27 cellular contexts compared by ENCODE assay signal in genomic region chr11:23769214-23769613, GRCh38.
"Had no signal": no experiment of that assay in that cellular context is flagged by ENCODE, and none has a peak within 500 bp of the region (broad histone marks: within the 10 kb centered on the region; RNA-seq: fewer than 3 reads in every experiment).

No MANE protein-coding gene starts in this region.

- H3K4me3 ChIP-seq: colonic mucosa, esophagus muscularis mucosa, heart right ventricle, lower lobe of right lung, ovary, psoas muscle, sigmoid colon, testis, tibial artery had no signal

- H3K4me3 Mint-ChIP-seq: dendritic cell treated with granulocyte-macrophage colony-stimulating factor and Interleukin-4, amounts not matched to agents 40 ng/mL and 50 ng/mL, for 4 days; natural killer cell; stimulated activated memory B cell treated with anti-CD40 and anti-IgM and Interleukin-4, amounts not matched to agents 10 μg/mL and 1 μg/mL and 100 μg/mL, for 72 hours; type B pancreatic cell had no signal

- H3K27me3 Mint-ChIP-seq: dendritic cell treated with granulocyte-macrophage colony-stimulating factor and Interleukin-4, amounts not matched to agents 40 ng/mL and 50 ng/mL, for 4 days; stimulated activated memory B cell treated with anti-CD40 and anti-IgM and Interleukin-4, amounts not matched to agents 10 μg/mL and 1 μg/mL and 100 μg/mL, for 72 hours; type B pancreatic cell had no signal

- H3K27ac ChIP-seq: colonic mucosa, esophagus muscularis mucosa, heart right ventricle, lower lobe of right lung, ovary, psoas muscle, sigmoid colon, testis, tibial artery had no signal

- H3K4me1 ChIP-seq: colonic mucosa, heart right ventricle, lower lobe of right lung, psoas muscle, testis, tibial artery had no signal

- FAIRE-seq: endothelial cell of umbilical vein, keratinocyte had no signal

- H3K27ac Mint-ChIP-seq: dendritic cell treated with granulocyte-macrophage colony-stimulating factor and Interleukin-4, amounts not matched to agents 40 ng/mL and 50 ng/mL, for 4 days; natural killer cell; stimulated activated memory B cell treated with anti-CD40 and anti-IgM and Interleukin-4, amounts not matched to agents 10 μg/mL and 1 μg/mL and 100 μg/mL, for 72 hours; type B pancreatic cell had no signal

- H3K4me1 Mint-ChIP-seq: natural killer cell; stimulated activated memory B cell treated with anti-CD40 and anti-IgM and Interleukin-4, amounts not matched to agents 10 μg/mL and 1 μg/mL and 100 μg/mL, for 72 hours had no signal

- H3K9me3 ChIP-seq: colonic mucosa, esophagus muscularis mucosa, lower lobe of right lung, ovary, psoas muscle, sigmoid colon, testis, tibial artery had no signal

- DNase-seq: colonic mucosa; effector CD8-positive, alpha-beta T cell; foreskin melanocyte; glutamatergic neuron; heart right ventricle; hippocampal formation; left ventricle myocardium superior; lower lobe of right lung; natural killer cell; occipital lobe; ovary; posterior cingulate gyrus; psoas muscle; right cardiac atrium; sigmoid colon; stimulated activated CD4-positive, alpha-beta T cell treated with anti-CD3 and anti-CD28 coated beads, Interleukin-2, amount 100 ng/mL, for 24 hours; stimulated activated CD4-positive, alpha-beta T cell treated with anti-CD3 and anti-CD28 coated beads, Interleukin-4, amount 100 ng/mL, for 4 hours; stimulated activated naive CD8-positive, alpha-beta T cell treated with anti-CD3 and anti-CD28 coated beads, Interleukin-15, Interleukin-2, amounts not matched to agents 100 U/mL and 50 U/mL, for 24 hours; substantia nigra; testis; tibial artery had no signal

- ATAC-seq: heart right ventricle; left ventricle myocardium superior; lower lobe of right lung; natural killer cell; psoas muscle; right cardiac atrium; stimulated activated memory B cell treated with anti-CD40 and anti-IgM and Interleukin-4, amounts not matched to agents 10 μg/mL and 1 μg/mL and 100 μg/mL, for 72 hours; stimulated activated naive CD8-positive, alpha-beta T cell treated with anti-CD3 and anti-CD28 coated beads, Interleukin-15, Interleukin-2, amounts not matched to agents 100 U/mL and 50 U/mL, for 24 hours had no signal

- H3K9me3 Mint-ChIP-seq: type B pancreatic cell had no signal

- H3K36me3 Mint-ChIP-seq: natural killer cell; stimulated activated memory B cell treated with anti-CD40 and anti-IgM and Interleukin-4, amounts not matched to agents 10 μg/mL and 1 μg/mL and 100 μg/mL, for 72 hours; type B pancreatic cell had no signal

- H3K36me3 ChIP-seq: colonic mucosa, esophagus muscularis mucosa, heart right ventricle, lower lobe of right lung, ovary, sigmoid colon, tibial artery had no signal
